In the genomic region with DNA sequence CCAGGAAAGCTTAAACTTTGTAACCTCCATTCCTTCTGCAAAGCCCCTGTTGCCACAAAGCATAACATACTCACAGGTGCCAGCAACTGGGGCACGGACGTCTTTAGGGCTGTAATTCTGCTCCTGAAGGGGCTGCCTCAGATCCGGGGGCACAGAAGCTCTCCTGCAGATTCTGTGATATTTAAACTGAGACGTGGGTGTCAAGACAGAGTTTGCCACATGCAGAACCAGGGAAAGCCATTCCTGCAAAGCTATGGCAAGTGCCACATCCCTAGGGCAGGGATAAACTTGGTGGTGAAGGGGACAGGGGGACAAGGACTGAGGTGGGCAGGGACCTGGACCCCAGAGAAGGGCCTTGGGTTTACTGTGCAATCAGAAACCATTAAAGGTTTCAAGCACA, we compare ENCODE assay signal across 25 cellular contexts.
DNase-seq lines count a peak whose midpoint lies in the region; ATAC-seq and TF ChIP-seq lines count a peak whose summit lies in the region.
"Had no signal": no experiment of that assay in that cellular context is flagged by ENCODE, and none has a peak within 500 bp of the region (broad histone marks: within the 10 kb centered on the region; RNA-seq: fewer than 3 reads in every experiment).

No MANE protein-coding gene starts in this region.

- no peaks in the 10 kb centered on the region for H3K36me3 ChIP-seq in GM23338 (ENCODE audit: insufficient read depth)
- H3K36me3 ChIP-seq: HAP-1, SJCRH30 had no signal

- H3K79me2 ChIP-seq in GM23338 (replicated peaks; ENCODE audit: insufficient read depth), result no peaks in the 10 kb centered on the region

- peaks cover 4% of the 10 kb centered on the region for H3K4me1 Mint-ChIP-seq in CD14-positive monocyte
- H3K4me1 Mint-ChIP-seq in nephron progenitor cell, result peaks cover 57% of the 10 kb centered on the region
- peaks cover 37% of the 10 kb centered on the region for H3K4me1 Mint-ChIP-seq in type B pancreatic cell (ENCODE audit: unreplicated experiment)
- peaks cover 12% of the 10 kb centered on the region for H3K4me1 Mint-ChIP-seq in GM23338

- peaks cover 2 to 11% (median 9%) of the 10 kb centered on the region in 3 donors for H3K27me3 Mint-ChIP-seq in CD14-positive monocyte (ENCODE audit: low read depth in 3 of 3)
- H3K27me3 Mint-ChIP-seq in nephron progenitor cell (ENCODE audit: low read depth, poor library complexity), result peaks cover 11% of the 10 kb centered on the region
- no peaks in the 10 kb centered on the region for H3K27me3 Mint-ChIP-seq in type B pancreatic cell
- H3K27me3 Mint-ChIP-seq in GM23338 (ENCODE audit: insufficient read depth, low read depth, poor library complexity), result peaks cover under 1% of the 10 kb centered on the region

- H3K4me2 ChIP-seq in GM23338, result no peak overlapping the region
- H3K4me2 ChIP-seq: PC-9 had no signal

- H4K20me1 ChIP-seq in GM23338 (replicated peaks; ENCODE audit: insufficient read depth), result no peaks in the 10 kb centered on the region

- H3K4me3 Mint-ChIP-seq in CD14-positive monocyte (no peak overlapping the region), nephron progenitor cell (peak overlapping the region; percentile 57), type B pancreatic cell (peak overlapping the region; percentile 50), GM23338 (no peak overlapping the region)
- H3K4me3 Mint-ChIP-seq: HFFc6 had no signal

- H3K27me3 ChIP-seq in GM23338 (ENCODE audit: insufficient read depth), result no peaks in the 10 kb centered on the region
- H3K27me3 ChIP-seq: SJCRH30 had no signal

- H3K27ac Mint-ChIP-seq in CD14-positive monocyte (peak overlapping the region in 2 of 7 donors; percentile 0 to 18), nephron progenitor cell (peak overlapping the region; percentile 21), type B pancreatic cell (peak overlapping the region; percentile 34), GM23338 (no peak overlapping the region)
- H3K27ac Mint-ChIP-seq: HFFc6 had no signal

- no peaks in the 10 kb centered on the region for H3F3A ChIP-seq in GM23338 (replicated peaks; ENCODE audit: low read depth)

- intact Hi-C loops in CD14-positive monocyte (cut with micrococcal nuclease), result no loop called here

- H3K36me3 Mint-ChIP-seq in CD14-positive monocyte (no peaks in the 10 kb centered on the region), nephron progenitor cell (ENCODE audit: low read depth) (peaks cover 5% of the 10 kb centered on the region), type B pancreatic cell (no peaks in the 10 kb centered on the region), GM23338 (ENCODE audit: low read depth) (0 out of 3 replicates have a peak, but pooled peaks cover under 1% of the 10 kb centered on the region)

- H3K4me3 ChIP-seq in GM23338, result no peak overlapping the region
- H3K4me3 ChIP-seq: HAP-1, PC-9 had no signal

- TF ChIP-seq CTCF in CD14-positive monocyte (IDR thresholded peaks at IDR 0.05) (no peak), nephron progenitor cell (IDR thresholded peaks at IDR 0.05) (no peak), type B pancreatic cell (conservative IDR thresholded peaks at IDR 0.05) (no peak), GM23338 (conservative IDR thresholded peaks at IDR 0.05; ENCODE audit: low read depth in 2 of 2) (no peak)

- H3K9me3 Mint-ChIP-seq in CD14-positive monocyte, result peaks cover 0 to 8% (median 2%) of the 10 kb centered on the region in 7 donors
- H3K9me3 Mint-ChIP-seq in nephron progenitor cell, result peaks cover 4% of the 10 kb centered on the region
- H3K9me3 Mint-ChIP-seq in type B pancreatic cell, result no peaks in the 10 kb centered on the region
- peaks cover 4% of the 10 kb centered on the region; the same call in 2 of the 3 replicates for H3K9me3 Mint-ChIP-seq in GM23338

- H3K4me1 ChIP-seq in GM23338 (ENCODE audit: insufficient read depth), result no peaks in the 10 kb centered on the region
- H3K4me1 ChIP-seq: HAP-1 had no signal

- peak; percentile 15 for DNase-seq in CD14-positive monocyte (ENCODE audit: low spot score)
- DNase-seq in caudate nucleus (lab: John Stamatoyannopoulos, UW), result peak in 18 of 61 donors; percentile 22 to 74 (median 46)
- no peak for DNase-seq in nephron progenitor cell
- DNase-seq in type B pancreatic cell (ENCODE audit: extremely low spot score, unreplicated experiment), result no peak
- DNase-seq in LoVo (ENCODE audit: low spot score), result no peak
- DNase-seq in GM23338 (ENCODE audit: low spot score), result no peak
- DNase-seq: AML-193, Calu3, GOT3, HFFc6, Karpas-422, MV-4-11, NCI-H1105, NCI-H1436 treated with DMSO at 0.1 percent for 48 hours, NCI-H1930, NCI-H2107, NCI-H524, NCI-H774, PC-9 had no signal

- 0 out of 2 replicates have a peak, but pooled peaks cover 3% of the 10 kb centered on the region for H3K9me2 ChIP-seq in GM23338 (ENCODE audit: insufficient read depth)

- no peak overlapping the region for H2AFZ ChIP-seq in GM23338
- H2AFZ ChIP-seq: PC-9 had no signal

- ATAC-seq in GM21367 (IDR thresholded peaks at IDR 0.05; ENCODE audit: unreplicated experiment) (no peak), GM23338 (no peak), GM21786 (IDR thresholded peaks at IDR 0.05; ENCODE audit: unreplicated experiment) (no peak)
- ATAC-seq: Right ventricle myocardium inferior, SK-N-SH treated with all-trans-retinoic acid at 6 μM for 48 hours had no signal

- peak overlapping the region; percentile 85 for H3K27ac ChIP-seq in caudate nucleus (ENCODE audit: low read depth, low read length)
- H3K27ac ChIP-seq in GM23338 (ENCODE audit: low read depth), result no peak overlapping the region
- H3K27ac ChIP-seq: PC-9, SJCRH30 had no signal

TF ChIP-seq in GM23338, 12 proteins besides CTCF, POLR2A, EP300 and RAD21 (continues in another document):
- TF ChIP-seq EZH2phosphoT487 (IDR thresholded peaks at IDR 0.05; ENCODE audit: unreplicated experiment) (no peak), EZH2 (IDR thresholded peaks at IDR 0.05; ENCODE audit: low read depth, unreplicated experiment) (no peak), STAT1 (IDR thresholded peaks at IDR 0.05; ENCODE audit: unreplicated experiment) (no peak), ZNF114 (CRISPR knock-in tag; IDR thresholded peaks at IDR 0.05) (no peak), NANOG (IDR thresholded peaks at IDR 0.05; ENCODE audit: borderline replicate concordance) (no peak), POLR2AphosphoS5 (IDR thresholded peaks at IDR 0.05; ENCODE audit: low read depth) (no peak)
- TF ChIP-seq, protein P1, sequence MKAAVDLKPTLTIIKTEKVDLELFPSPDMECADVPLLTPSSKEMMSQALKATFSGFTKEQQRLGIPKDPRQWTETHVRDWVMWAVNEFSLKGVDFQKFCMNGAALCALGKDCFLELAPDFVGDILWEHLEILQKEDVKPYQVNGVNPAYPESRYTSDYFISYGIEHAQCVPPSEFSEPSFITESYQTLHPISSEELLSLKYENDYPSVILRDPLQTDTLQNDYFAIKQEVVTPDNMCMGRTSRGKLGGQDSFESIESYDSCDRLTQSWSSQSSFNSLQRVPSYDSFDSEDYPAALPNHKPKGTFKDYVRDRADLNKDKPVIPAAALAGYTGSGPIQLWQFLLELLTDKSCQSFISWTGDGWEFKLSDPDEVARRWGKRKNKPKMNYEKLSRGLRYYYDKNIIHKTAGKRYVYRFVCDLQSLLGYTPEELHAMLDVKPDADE (IDR thresholded peaks at IDR 0.05), result no peak

Comparison
In these comparisons a context has a peak if more than half of its experiments do, and no peak if none do; other contexts are left out.
1. H3K4me3 Mint-ChIP-seq: peak in nephron progenitor cell (single experiment) and type B pancreatic cell (single experiment); none in CD14-positive monocyte (0 of 2) and GM23338 (single experiment).